In genomic region chr14:84584526-84584925, GRCh38 we compare ENCODE assay signal across 32 cellular contexts.
"Had no signal": no experiment of that assay in that cellular context is flagged by ENCODE, and none has a peak within 500 bp of the region (broad histone marks: within the 10 kb centered on the region; RNA-seq: fewer than 3 reads in every experiment).

No MANE protein-coding gene starts in this region.

- H3K27ac ChIP-seq: ascending aorta, cardiac muscle cell, PC-9, RWPE1, VCaP had no signal

- H3K9me3 ChIP-seq: ascending aorta had no signal

- H3K36me3 ChIP-seq: ascending aorta, cardiac muscle cell had no signal

- H3K4me1 ChIP-seq: ascending aorta had no signal

- DNase-seq: activated B cell treated with CpG ODN at 0.5 μM for 24 hours; activated CD4-positive, alpha-beta memory T cell treated with anti-CD3 and anti-CD28 coated beads, Interleukin-2, amount 10 ng/mL, durations not matched to agents 7 days and 5 days; activated CD4-positive, alpha-beta T cell treated with anti-CD3 and anti-CD28 coated beads for 4 hours; activated CD4-positive, CD25-positive, alpha-beta regulatory T cell treated with anti-CD3 and anti-CD28 coated beads, Interleukin-2, amount 50 U/mL, for 72 hours; activated CD8-positive, alpha-beta memory T cell treated with anti-CD3 and anti-CD28 coated beads for 24 hours; activated CD8-positive, alpha-beta memory T cell treated with anti-CD3 and anti-CD28 coated beads, Interleukin-2, amount 10 ng/mL, durations not matched to agents 7 days and 5 days; activated CD8-positive, alpha-beta memory T cell treated with anti-CD3 and anti-CD28 coated beads, Interleukin-2, amount 50 U/mL, for 48 hours; activated effector memory CD4-positive, alpha-beta T cell treated with Interleukin-2 at 50 U/mL for 16 hours; activated naive CD4-positive, alpha-beta T cell treated with anti-CD3 and anti-CD28 coated beads, Interleukin-2, amount 10 ng/mL, durations not matched to agents 7 days and 5 days; activated naive CD8-positive, alpha-beta T cell treated with anti-CD3 and anti-CD28 coated beads, Interleukin-2, amount 50 U/mL, for 24 hours; activated T-cell treated with anti-CD3 and anti-CD28 coated beads, Interleukin-2, amount 50 U/mL, for 48 hours; amygdala; Karpas-422; KBM-7; NCI-H1105 treated with DMSO at 0.1 percent for 48 hours; NCI-H1436; NCI-H1694; NCI-H2029; NCI-H446 treated with DMSO at 0.1 percent for 48 hours; NCI-H524; NCI-H748 treated with DMSO at 0.1 percent for 48 hours; NK-92 treated with Interleukin-12 subunit alpha and Interleukin-12 subunit beta, amount 100 ng/mL, for 24 hours; PC-9; SIG-M5; SW 1271; T-helper 1 cell; T-helper 2 cell; T-helper 9 cell had no signal

- H3K4me3 ChIP-seq: ascending aorta, cardiac muscle cell, PC-9 had no signal

- H3K27me3 ChIP-seq: ascending aorta, cardiac muscle cell had no signal
